5 cellular contexts compared by ENCODE assay signal in the genomic region with DNA sequence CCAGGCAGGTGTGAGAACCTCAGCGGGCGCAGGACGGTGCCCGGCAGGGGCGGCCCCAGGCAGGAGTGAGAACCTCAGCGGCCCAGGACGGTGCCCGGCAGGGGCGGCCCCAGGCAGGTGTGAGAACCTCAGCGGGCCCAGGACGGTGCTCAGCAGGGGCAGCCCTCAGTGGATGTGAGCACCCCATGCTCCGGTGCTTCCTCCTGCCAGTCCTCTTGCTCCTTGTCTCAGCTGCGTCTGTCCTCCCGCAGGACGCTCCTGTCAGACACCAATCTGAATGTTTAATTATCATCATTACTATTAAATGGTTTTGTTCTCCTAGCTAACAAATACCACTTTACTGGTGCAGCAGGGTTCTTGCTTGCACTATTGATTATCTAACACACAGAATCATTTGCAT. TPM values are rescaled to one million over a fixed set of nuclear protein-coding genes. Genes with fewer than 3 reads are reported as not detected.
"Had no signal": no experiment of that assay in that cellular context is flagged by ENCODE, and none has a peak within 500 bp of the region (broad histone marks: within the 10 kb centered on the region; RNA-seq: fewer than 3 reads in every experiment).

No MANE protein-coding gene starts in this region.

RNA-seq across cellular contexts. Expression of a gene that starts 39.3 kb away (rescaled TPM):
- total RNA-seq: activated CD8-positive, alpha-beta T cell treated with anti-CD3 and anti-CD28 coated beads, Interleukin-2, amount 10 ng/mL, durations not matched to agents 7 days and 5 days; activated naive CD8-positive, alpha-beta T cell treated with anti-CD3 and anti-CD28 coated beads, Interleukin-2, amount 10 ng/mL, durations not matched to agents 7 days and 5 days; ascending aorta; T-cell; T-helper 17 cell had no signal
